8 cellular contexts compared by ENCODE assay signal in genomic region chrX:39859991-39860861, GRCh38.
DNase-seq lines count a peak whose midpoint lies in the region; ATAC-seq lines count a peak whose summit lies in the region.

No MANE protein-coding gene starts in this region.

- H3K4me3 ChIP-seq in Jurkat, Clone E6-1 (ENCODE audit: low read length), result peak overlapping the region; percentile 1; the same call in 1 of the 2 replicates
- H3K4me3 ChIP-seq in neuronal stem cell (ENCODE audit: low read length in 2 of 2), result no peak overlapping the region

- peak; percentile 64 for ATAC-seq in GM21576 (IDR thresholded peaks at IDR 0.05; ENCODE audit: unreplicated experiment)

- no CpG with 5 or more reads among the region's 13 CpGs for WGBS in neuronal stem cell (ENCODE audit: extremely low coverage in 2 of 2, insufficient read length in 2 of 2, insufficient replicate concordance in 1 of 2), 2 donors

- no peaks in the 10 kb centered on the region for H3K79me1 ChIP-seq in neuronal stem cell (ENCODE audit: low read depth, low read length)

- H3K14ac ChIP-seq in neuronal stem cell (ENCODE audit: low read length), result peak overlapping the region; percentile 38

- peak overlapping the region; percentile 86 for H3K27ac ChIP-seq in neuronal stem cell (replicated peaks; ENCODE audit: low read length)

- peaks cover 0 to 3% of the 10 kb centered on the region in 2 donors for H3K9me3 ChIP-seq in neuronal stem cell (replicated peaks in 1 of 2; ENCODE audit: control insufficient read depth in 2 of 2, insufficient read depth in 1 of 2, low read depth in 1 of 2, low read length in 2 of 2)

- no peaks in the 10 kb centered on the region for H3K36me3 ChIP-seq in neuronal stem cell (replicated peaks in 1 of 2; ENCODE audit: control insufficient read depth in 2 of 2, insufficient read depth in 2 of 2, low read length in 2 of 2)

- peak overlapping the region; percentile 72 for H3K9ac ChIP-seq in neuronal stem cell (ENCODE audit: low read depth, low read length, poor library complexity)

- H2BK12ac ChIP-seq in neuronal stem cell (ENCODE audit: low read length), result peak overlapping the region; percentile 22

- peak overlapping the region; percentile 80 for H2AFZ ChIP-seq in neuronal stem cell (ENCODE audit: low read length)

- H2BK5ac ChIP-seq in neuronal stem cell (ENCODE audit: low read length), result no peak overlapping the region

- H3K23ac ChIP-seq in neuronal stem cell (ENCODE audit: low read depth, low read length, poor library complexity), result no peak overlapping the region

- no peak overlapping the region for H2BK120ac ChIP-seq in neuronal stem cell (ENCODE audit: low read depth, low read length)

- H4K8ac ChIP-seq in neuronal stem cell (ENCODE audit: low read depth, low read length), result no peak overlapping the region

- peak overlapping the region; percentile 83 for H3K18ac ChIP-seq in neuronal stem cell (ENCODE audit: low read length)

- peaks cover 14 to 15% of the 10 kb centered on the region in 2 donors for H3K4me1 ChIP-seq in neuronal stem cell (ENCODE audit: control insufficient read depth in 2 of 2, insufficient read depth in 1 of 2, low read depth in 1 of 2, low read length in 2 of 2)

- H4K91ac ChIP-seq in neuronal stem cell (ENCODE audit: low read depth, low read length, poor library complexity), result no peak overlapping the region

- H2AK5ac ChIP-seq in neuronal stem cell (ENCODE audit: low read depth, low read length), result peak overlapping the region; percentile 56

- H2BK15ac ChIP-seq in neuronal stem cell (ENCODE audit: low read length), result no peak overlapping the region

- no peak overlapping the region for H3K4ac ChIP-seq in neuronal stem cell (ENCODE audit: low read length)

- H3K27me3 ChIP-seq in neuronal stem cell (ENCODE audit: control insufficient read depth in 3 of 3, insufficient read depth in 3 of 3, low read depth in 1 of 3, low read length in 3 of 3), result no peaks in the 10 kb centered on the region

- DNase-seq in ELR (ENCODE audit: low read depth) (peak; percentile 62), T-helper 22 cell (ENCODE audit: low read depth) (peak; percentile 68), astrocyte of the hippocampus (ENCODE audit: low read depth, low spot score) (peak; percentile 59), neuronal stem cell (ENCODE audit: low spot score) (peak; percentile 17), HuH-7.5 (ENCODE audit: low spot score) (no peak), NCI-H187 treated with DMSO at 0.1 percent for 48 hours (lab: John Stamatoyannopoulos, UW) (no peak)
- DNase-seq in Jurkat, Clone E6-1 (ENCODE audit: low read depth, low spot score), result peak; percentile 84

- H3K4me2 ChIP-seq in neuronal stem cell (ENCODE audit: insufficient read depth, low read length, poor library complexity, severe bottlenecking), result no peak overlapping the region

Comparison
In these comparisons a context has a peak if more than half of its experiments do, and no peak if none do; other contexts are left out.
1. DNase-seq: peak in ELR (single experiment), Jurkat, Clone E6-1 (single experiment), T-helper 22 cell (single experiment), astrocyte of the hippocampus (single experiment) and neuronal stem cell (single experiment); none in HuH-7.5 (single experiment) and NCI-H187 treated with DMSO at 0.1 percent for 48 hours (single experiment).